In the genomic region with DNA sequence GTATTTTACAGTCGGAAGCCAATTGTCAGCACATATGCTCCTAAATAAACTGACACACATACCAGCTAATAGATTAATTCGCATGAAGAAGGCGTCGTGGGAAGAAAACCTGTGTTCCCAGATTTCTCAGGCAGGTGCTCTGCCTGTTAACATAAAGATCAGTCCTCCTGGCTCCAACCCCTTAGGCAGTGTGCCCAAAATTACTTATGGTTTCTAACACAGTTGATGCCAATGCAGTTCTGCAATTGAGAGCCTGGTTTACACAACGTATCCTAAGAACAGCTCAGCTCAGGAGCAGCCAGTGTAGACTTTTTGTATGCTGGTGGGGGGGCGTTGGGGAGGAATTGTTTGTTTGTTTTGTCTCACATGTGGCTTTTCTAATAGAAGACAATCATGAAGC, we compare ENCODE assay signal across 18 cellular contexts.
DNase-seq lines count a peak whose midpoint lies in the region; ATAC-seq, FAIRE-seq and TF ChIP-seq lines count a peak whose summit lies in the region.
"Had no signal": no experiment of that assay in that cellular context is flagged by ENCODE, and none has a peak within 500 bp of the region (broad histone marks: within the 10 kb centered on the region; RNA-seq: fewer than 3 reads in every experiment).

No MANE protein-coding gene starts in this region.

- no peak overlapping the region for H3K27ac ChIP-seq in epithelial cell of prostate
- H3K27ac ChIP-seq: gastroesophageal sphincter, tibial nerve had no signal

- H3K4me3 ChIP-seq in foreskin fibroblast (ENCODE audit: low read depth in 1 of 2, low read length in 2 of 2): no peak overlapping the region
- H3K4me3 ChIP-seq: gastroesophageal sphincter, tibial nerve had no signal

- FAIRE-seq in GM12892 (lab: Jason Lieb, UNC): no peak

- TF ChIP-seq CTCF in foreskin fibroblast (IDR thresholded peaks at IDR 0.05; ENCODE audit: low read depth, low read length): no peak

- DNase-seq in AML-193 (lab: John Stamatoyannopoulos, UW) (peak; percentile 56 to 57), COR-L47 (lab: John Stamatoyannopoulos, UW) (peak; percentile 64), NCI-H446 (lab: John Stamatoyannopoulos, UW) (peak; percentile 71 to 86), epithelial cell of prostate (ENCODE audit: low read depth, low spot score) (peak; percentile 27), GM12892 (ENCODE audit: insufficient read length) (no peak), foreskin fibroblast (no peak), COLO829 (ENCODE audit: low spot score) (no peak)
- DNase-seq: activated CD8-positive, alpha-beta T cell treated with anti-CD3 and anti-CD28 coated beads, Interleukin-2, amount 10 ng/mL, durations not matched to agents 7 days and 5 days; BE2C; DMS53; left ventricle myocardium superior; MM.1S; NCI-H526; posterior cingulate gyrus; SW 1271 had no signal

- ATAC-seq in GM21528 (IDR thresholded peaks at IDR 0.05; ENCODE audit: low FRiP score, unreplicated experiment): no peak
- ATAC-seq: activated CD8-positive, alpha-beta T cell treated with anti-CD3 and anti-CD28 coated beads, Interleukin-2, amount 10 ng/mL, durations not matched to agents 7 days and 5 days; gastroesophageal sphincter; left ventricle myocardium superior had no signal

- no peak for TF ChIP-seq POLR2A in GM12892 (IDR thresholded peaks at IDR 0.05; ENCODE audit: low read depth, low read length)

Comparison
In these comparisons a context has a peak if more than half of its experiments do, and no peak if none do; other contexts are left out.
1. DNase-seq: peak in AML-193 (2 of 2), COR-L47 (single experiment), NCI-H446 (2 of 2) and epithelial cell of prostate (single experiment); none in GM12892 (single experiment), foreskin fibroblast (0 of 2) and COLO829 (single experiment).